In the genomic region with DNA sequence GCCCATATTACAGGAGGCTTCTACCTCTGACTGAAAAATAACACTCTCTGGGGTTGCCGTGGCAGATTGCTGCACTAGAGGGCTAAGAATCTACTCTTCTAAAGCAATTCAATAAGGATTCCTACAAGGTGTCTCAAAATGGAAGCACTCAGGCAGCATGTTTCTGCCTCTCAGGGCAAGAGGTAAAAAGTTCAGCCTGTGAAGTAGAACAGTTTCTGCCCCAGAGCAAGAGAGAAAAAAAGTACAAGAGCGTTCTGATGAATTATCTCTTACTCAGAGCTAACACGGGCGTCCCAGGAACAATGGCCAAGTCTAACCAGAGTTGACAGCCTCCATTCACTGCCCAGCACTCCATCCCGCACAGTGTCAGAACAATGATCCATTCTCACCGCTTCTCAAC, we compare ENCODE assay signal across 12 cellular contexts.
A peak's percentile ranks its signal among the peaks of the same experiment; 100 is the strongest.
DNase-seq lines count a peak whose midpoint lies in the region; ATAC-seq, FAIRE-seq and TF ChIP-seq lines count a peak whose summit lies in the region.
"Had no signal": no experiment of that assay in that cellular context is flagged by ENCODE, and none has a peak within 500 bp of the region (broad histone marks: within the 10 kb centered on the region; RNA-seq: fewer than 3 reads in every experiment).

No MANE protein-coding gene starts in this region.

- H2BK12ac ChIP-seq in H9 (ENCODE audit: insufficient read length, low read depth, low read length) = no peak overlapping the region

- H3K4me1 ChIP-seq in A549 (peaks cover 5% of the 10 kb centered on the region; the same call in 1 of the 3 replicates), RWPE2 (ENCODE audit: insufficient read depth, poor library complexity, severe bottlenecking) (peaks cover 3% of the 10 kb centered on the region), H9 (ENCODE audit: insufficient read depth, low read length) (no peaks in the 10 kb centered on the region)

- CTCF ChIA-PET in A549 (lab: Yijun Ruan, JAX) = interaction anchor here (0.6 to 2.3 kb wide), 22 partner anchors 9 to 735 kb away, joined by 3 to 10 read pairs (median 4); no protein-coding TSS in a partner anchor

- H2BK20ac ChIP-seq in H9 (ENCODE audit: low read depth, low read length, poor library complexity, severe bottlenecking) = no peak overlapping the region

- no peak overlapping the region for H3K23ac ChIP-seq in H9 (ENCODE audit: insufficient read length, low read depth, low read length)

- no peak for TF ChIP-seq POLR2A in A549 (IDR thresholded peaks at IDR 0.05; ENCODE audit: low read length)

- no peak for FAIRE-seq in A549 (lab: Jason Lieb, UNC)
- FAIRE-seq: urothelium cell line had no signal

- H3K4me2 ChIP-seq in A549 (no peak overlapping the region), H9 (ENCODE audit: insufficient read depth, insufficient read length, low read length) (no peak overlapping the region)

- no peak overlapping the region for H2BK5ac ChIP-seq in H9 (ENCODE audit: insufficient read length, low read length)

- no peaks in the 10 kb centered on the region for H3K23me2 ChIP-seq in H9 (ENCODE audit: insufficient read length, low read depth, low read length, poor library complexity, severe bottlenecking)

- H3T11ph ChIP-seq in H9 (ENCODE audit: low read length) = no peak overlapping the region

- no peaks in the 10 kb centered on the region for H3K79me1 ChIP-seq in H9 (ENCODE audit: insufficient read depth, low read depth, low read length, poor library complexity, severe bottlenecking)

- peaks cover 3% of the 10 kb centered on the region for H3K27me3 ChIP-seq in RWPE2 (ENCODE audit: insufficient read depth, poor library complexity, severe bottlenecking)
- no peaks in the 10 kb centered on the region for H3K27me3 ChIP-seq in H9 (ENCODE audit: insufficient read depth, low read length)

- H3K9ac ChIP-seq in H9 (ENCODE audit: extremely low read depth, insufficient read length, low read length) = no peak overlapping the region

- no peak overlapping the region for H3K56ac ChIP-seq in H9 (ENCODE audit: insufficient read length, low read depth, low read length)

- no peak overlapping the region for H3K4ac ChIP-seq in H9 (ENCODE audit: low read depth, low read length)

- no peak overlapping the region for H3K18ac ChIP-seq in H9 (ENCODE audit: insufficient read length, low read depth, low read length)

- H3K27ac ChIP-seq in A549 (peak overlapping the region in 1 of 2 experiments; percentile 22; a peak in 2 of 6 replicates), RWPE2 (ENCODE audit: poor library complexity, severe bottlenecking) (no peak overlapping the region), H9 (ENCODE audit: insufficient read length, low read depth, low read length) (no peak overlapping the region)
- H3K27ac ChIP-seq: RWPE1 had no signal

- POLR2A ChIA-PET in A549 (lab: Yijun Ruan, JAX) = no interaction called here

- H3K4me1 Mint-ChIP-seq in nephron progenitor cell (peaks cover 52% of the 10 kb centered on the region), H9 (no peaks in the 10 kb centered on the region)

- no peak overlapping the region for H3K4me3 Mint-ChIP-seq in nephron progenitor cell
- no peak overlapping the region for H3K4me3 Mint-ChIP-seq in H9
- H3K4me3 Mint-ChIP-seq: activated B cell treated with CpG ODN at 0.5 μM for 24 hours had no signal

- no peak overlapping the region for H3K4me3 ChIP-seq in A549
- no peak overlapping the region for H3K4me3 ChIP-seq in RWPE2 (ENCODE audit: severe bottlenecking)
- no peak overlapping the region for H3K4me3 ChIP-seq in fibroblast of pulmonary artery (replicated peaks; ENCODE audit: low read depth, low read length)

- no peaks in the 10 kb centered on the region for H3K36me3 ChIP-seq in RWPE2 (ENCODE audit: low read depth)

- H3K27ac Mint-ChIP-seq in nephron progenitor cell = peak overlapping the region; percentile 40
- H3K27ac Mint-ChIP-seq in H9 = no peak overlapping the region; a peak in 1 of 7 replicates

- H3K14ac ChIP-seq in H9 (ENCODE audit: insufficient read depth, low read length) = no peak overlapping the region

- H4K8ac ChIP-seq in H9 (replicated peaks; ENCODE audit: insufficient read length, low read depth, low read length) = no peak overlapping the region

- no peaks in the 10 kb centered on the region for H3K9me3 ChIP-seq in A549
- no peaks in the 10 kb centered on the region for H3K9me3 ChIP-seq in RWPE2 (ENCODE audit: severe bottlenecking)
- no peaks in the 10 kb centered on the region for H3K9me3 ChIP-seq in H9 (ENCODE audit: control insufficient read depth, low read depth, low read length)

- no peaks in the 10 kb centered on the region for H3K36me3 Mint-ChIP-seq in nephron progenitor cell (ENCODE audit: low read depth)
- H3K36me3 Mint-ChIP-seq in H9 (ENCODE audit: insufficient read depth in 1 of 3, low read depth in 3 of 3) = no peaks in the 10 kb centered on the region

- TF ChIP-seq CTCF in A549 (IDR thresholded peaks at IDR 0.05) (no peak), RWPE2 (IDR thresholded peaks at IDR 0.05; ENCODE audit: poor library complexity, severe bottlenecking) (no peak), fibroblast of pulmonary artery (IDR thresholded peaks at IDR 0.05; ENCODE audit: low read length, missing control alignments) (no peak), nephron progenitor cell (IDR thresholded peaks at IDR 0.05) (no peak), H9 (conservative IDR thresholded peaks at IDR 0.05) (no peak)

- TF ChIP-seq RAD21 in A549 (conservative IDR thresholded peaks at IDR 0.05 in 1 of 2, IDR thresholded peaks at IDR 0.05 in 1 of 2) = no peak

- no peak overlapping the region for H2BK120ac ChIP-seq in H9 (ENCODE audit: low read depth, low read length, poor library complexity, severe bottlenecking)

- no peak overlapping the region for H4K91ac ChIP-seq in H9 (ENCODE audit: insufficient read length, low read depth, low read length)

- DNase-seq in A549 (ENCODE audit: low read depth in 1 of 2, low spot score in 1 of 2) (no peak), RWPE2 (ENCODE audit: low spot score) (no peak), fibroblast of pulmonary artery (ENCODE audit: low read depth) (peak; percentile 18), nephron progenitor cell (no peak), NCI-H2196 (lab: John Stamatoyannopoulos, UW; ENCODE audit: unreplicated experiment) (no peak), OCI-M1 (lab: John Stamatoyannopoulos, UW) (no peak), H9 (no peak)
- DNase-seq: activated B cell treated with CpG ODN at 0.5 μM for 24 hours, activated gamma-delta T cell had no signal

- no peak overlapping the region for H2AK5ac ChIP-seq in H9 (ENCODE audit: insufficient read length, low read length)

- no peaks in the 10 kb centered on the region for H3K79me2 ChIP-seq in H9 (ENCODE audit: insufficient read depth, low read length)

- H4K5ac ChIP-seq in H9 (ENCODE audit: insufficient read length, low read depth, low read length) = no peak overlapping the region

- 57% methylated on average over 6 of the region's 6 CpGs for WGBS in A549 (ENCODE audit: missing lambda C conversion rate)
- no CpG with 5 or more reads among the region's 6 CpGs for WGBS in H9 (ENCODE audit: extremely low coverage, insufficient read length, low lambda C conversion rate)

- H4K20me1 ChIP-seq in H9 (ENCODE audit: control insufficient read depth, insufficient read depth, insufficient read length) = no peaks in the 10 kb centered on the region

- ATAC-seq in A549 (peak; percentile 43 to 59; a peak in 5 of 6 replicates), RWPE2 (ENCODE audit: low read depth) (peak; percentile 71), HG02973 (IDR thresholded peaks at IDR 0.05; ENCODE audit: unreplicated experiment) (no peak)

- TF ChIP-seq EP300 in A549 (IDR thresholded peaks at IDR 0.05) = no peak

- H3K27me3 Mint-ChIP-seq in nephron progenitor cell (ENCODE audit: low read depth, poor library complexity) = no peaks in the 10 kb centered on the region
- H3K27me3 Mint-ChIP-seq in H9 (ENCODE audit: low read depth) = no peaks in the 10 kb centered on the region
- H3K27me3 Mint-ChIP-seq: activated B cell treated with CpG ODN at 0.5 μM for 24 hours had no signal

- no peaks in the 10 kb centered on the region for H3K9me3 Mint-ChIP-seq in nephron progenitor cell
- no peaks in the 10 kb centered on the region for H3K9me3 Mint-ChIP-seq in H9
- H3K9me3 Mint-ChIP-seq: activated B cell treated with CpG ODN at 0.5 μM for 24 hours had no signal

- H2BK15ac ChIP-seq in H9 (ENCODE audit: low read depth, low read length) = no peak overlapping the region

- no peak overlapping the region for H2AFZ ChIP-seq in H9 (ENCODE audit: low read length)

TF ChIP-seq in A549, 52 proteins besides CTCF, POLR2A, EP300 and RAD21:
- TF ChIP-seq SMC3 (IDR thresholded peaks at IDR 0.05) (no peak), CEBPB (IDR thresholded peaks at IDR 0.05) (no peak), CBX2 (IDR thresholded peaks at IDR 0.05; ENCODE audit: borderline replicate concordance, low read depth) (no peak), KDM5A (IDR thresholded peaks at IDR 0.05) (no peak), HMGXB4 (CRISPR knock-in tag; IDR thresholded peaks at IDR 0.05; ENCODE audit: borderline replicate concordance) (no peak), ZNF302 (CRISPR knock-in tag; IDR thresholded peaks at IDR 0.05) (no peak), FOXS1 (CRISPR knock-in tag; IDR thresholded peaks at IDR 0.05) (no peak), KDM1A (IDR thresholded peaks at IDR 0.05; ENCODE audit: low read depth) (no peak)
- TF ChIP-seq, protein P1, sequence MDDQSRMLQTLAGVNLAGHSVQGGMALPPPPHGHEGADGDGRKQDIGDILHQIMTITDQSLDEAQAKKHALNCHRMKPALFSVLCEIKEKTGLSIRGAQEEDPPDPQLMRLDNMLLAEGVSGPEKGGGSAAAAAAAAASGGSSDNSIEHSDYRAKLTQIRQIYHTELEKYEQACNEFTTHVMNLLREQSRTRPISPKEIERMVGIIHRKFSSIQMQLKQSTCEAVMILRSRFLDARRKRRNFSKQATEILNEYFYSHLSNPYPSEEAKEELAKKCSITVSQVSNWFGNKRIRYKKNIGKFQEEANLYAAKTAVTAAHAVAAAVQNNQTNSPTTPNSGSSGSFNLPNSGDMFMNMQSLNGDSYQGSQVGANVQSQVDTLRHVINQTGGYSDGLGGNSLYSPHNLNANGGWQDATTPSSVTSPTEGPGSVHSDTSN (IDR thresholded peaks at IDR 0.05) = no peak
